Comparison of ENCODE assay signal across 30 cellular contexts in the genomic region with DNA sequence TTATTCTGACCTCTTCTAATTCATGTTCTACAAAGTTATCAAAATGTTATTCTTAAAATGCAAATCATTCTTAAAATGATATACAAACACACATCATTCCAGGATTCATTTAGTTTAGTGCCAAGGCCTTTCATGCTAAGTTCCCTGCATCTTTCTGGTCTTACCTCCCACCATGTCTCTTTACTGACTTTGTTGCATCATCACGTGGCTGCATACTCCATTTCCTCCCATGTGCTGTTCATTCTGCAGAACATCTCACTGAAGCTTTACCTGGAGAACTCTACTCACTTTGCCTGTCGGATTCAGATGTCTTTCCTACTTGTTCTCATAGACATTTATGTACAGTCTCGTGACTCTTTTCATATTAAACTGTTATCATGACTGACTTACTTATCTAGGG.
"Had no signal": no experiment of that assay in that cellular context is flagged by ENCODE, and none has a peak within 500 bp of the region (broad histone marks: within the 10 kb centered on the region; RNA-seq: fewer than 3 reads in every experiment).

No MANE protein-coding gene starts in this region.

- H3K27ac Mint-ChIP-seq: activated CD4-positive, alpha-beta memory T cell treated with anti-CD3 and anti-CD28 coated beads, Interleukin-2, amount 10 ng/mL, durations not matched to agents 7 days and 5 days; activated CD8-positive, alpha-beta memory T cell treated with anti-CD3 and anti-CD28 coated beads, Interleukin-2, amount 10 ng/mL, durations not matched to agents 7 days and 5 days; activated naive CD4-positive, alpha-beta T cell treated with anti-CD3 and anti-CD28 coated beads, Interleukin-2, amount 10 ng/mL, durations not matched to agents 7 days and 5 days; activated naive CD8-positive, alpha-beta T cell; activated naive CD8-positive, alpha-beta T cell treated with anti-CD3 and anti-CD28 coated beads, Interleukin-2, amount 50 U/mL, for 24 hours had no signal

- H3K4me1 ChIP-seq: SJCRH30 had no signal

- H3K4me3 ChIP-seq: SJCRH30, SK-N-MC had no signal

- H3K27ac ChIP-seq: brain microvascular endothelial cell, SJCRH30, SK-N-MC, WERI-Rb-1 had no signal

- H3K4me3 Mint-ChIP-seq: activated CD4-positive, alpha-beta memory T cell treated with anti-CD3 and anti-CD28 coated beads, Interleukin-2, amount 10 ng/mL, durations not matched to agents 7 days and 5 days; activated CD8-positive, alpha-beta memory T cell treated with anti-CD3 and anti-CD28 coated beads, Interleukin-2, amount 10 ng/mL, durations not matched to agents 7 days and 5 days; activated naive CD4-positive, alpha-beta T cell treated with anti-CD3 and anti-CD28 coated beads, Interleukin-2, amount 10 ng/mL, durations not matched to agents 7 days and 5 days; activated naive CD8-positive, alpha-beta T cell; activated naive CD8-positive, alpha-beta T cell treated with anti-CD3 and anti-CD28 coated beads, Interleukin-2, amount 50 U/mL, for 24 hours had no signal

- ATAC-seq: activated CD8-positive, alpha-beta memory T cell treated with anti-CD3 and anti-CD28 coated beads, Interleukin-2, amount 10 ng/mL, durations not matched to agents 7 days and 5 days; activated naive CD8-positive, alpha-beta T cell treated with anti-CD3 and anti-CD28 coated beads, Interleukin-2, amount 50 U/mL, for 24 hours; Panc1 had no signal

- H3K27me3 Mint-ChIP-seq: activated CD4-positive, alpha-beta memory T cell treated with anti-CD3 and anti-CD28 coated beads, Interleukin-2, amount 10 ng/mL, durations not matched to agents 7 days and 5 days; activated CD8-positive, alpha-beta memory T cell treated with anti-CD3 and anti-CD28 coated beads, Interleukin-2, amount 10 ng/mL, durations not matched to agents 7 days and 5 days; activated naive CD4-positive, alpha-beta T cell treated with anti-CD3 and anti-CD28 coated beads, Interleukin-2, amount 10 ng/mL, durations not matched to agents 7 days and 5 days; activated naive CD8-positive, alpha-beta T cell; activated naive CD8-positive, alpha-beta T cell treated with anti-CD3 and anti-CD28 coated beads, Interleukin-2, amount 50 U/mL, for 24 hours had no signal

- H3K4me1 Mint-ChIP-seq: activated CD4-positive, alpha-beta memory T cell treated with anti-CD3 and anti-CD28 coated beads, Interleukin-2, amount 10 ng/mL, durations not matched to agents 7 days and 5 days; activated CD8-positive, alpha-beta memory T cell treated with anti-CD3 and anti-CD28 coated beads, Interleukin-2, amount 10 ng/mL, durations not matched to agents 7 days and 5 days; activated naive CD4-positive, alpha-beta T cell treated with anti-CD3 and anti-CD28 coated beads, Interleukin-2, amount 10 ng/mL, durations not matched to agents 7 days and 5 days had no signal

- H3K27me3 ChIP-seq: brain microvascular endothelial cell, SJCRH30 had no signal

- H3K36me3 ChIP-seq: brain microvascular endothelial cell, SJCRH30, WERI-Rb-1 had no signal

- DNase-seq: activated CD4-positive, alpha-beta memory T cell treated with anti-CD3 and anti-CD28 coated beads, Interleukin-2, amount 10 ng/mL, durations not matched to agents 7 days and 5 days; activated CD4-positive, alpha-beta T cell treated with anti-CD3 and anti-CD28 coated beads for 1 hour; activated CD4-positive, alpha-beta T cell treated with anti-CD3 and anti-CD28 coated beads for 48 hours; activated CD4-positive, CD25-positive, alpha-beta regulatory T cell; activated CD8-positive, alpha-beta memory T cell treated with anti-CD3 and anti-CD28 coated beads for 24 hours; activated CD8-positive, alpha-beta memory T cell treated with anti-CD3 and anti-CD28 coated beads, Interleukin-2, amount 10 ng/mL, durations not matched to agents 7 days and 5 days; activated CD8-positive, alpha-beta memory T cell treated with anti-CD3 and anti-CD28 coated beads, Interleukin-2, amount 50 U/mL, for 48 hours; activated effector memory CD4-positive, alpha-beta T cell treated with Interleukin-2 at 50 U/mL for 16 hours; activated naive CD4-positive, alpha-beta T cell treated with anti-CD3 and anti-CD28 coated beads, Interleukin-2, amount 10 ng/mL, durations not matched to agents 7 days and 5 days; activated naive CD8-positive, alpha-beta T cell treated with anti-CD3 and anti-CD28 coated beads, Interleukin-2, amount 50 U/mL, for 24 hours; activated T-cell treated with anti-CD3 and anti-CD28 coated beads, Interleukin-2, amount 50 U/mL, for 48 hours; anterior cingulate cortex; brain microvascular endothelial cell; central memory CD4-positive, alpha-beta T cell; NCI-H1048; NCI-H1105 treated with DMSO at 0.1 percent for 48 hours; NCI-H1436; NCI-H1694; NCI-H1930; NCI-H2081 treated with DMSO at 0.1 percent for 48 hours; NCI-H226; NCI-H446 treated with DMSO at 0.1 percent for 48 hours; NCI-H524 treated with DMSO at 0.1 percent for 48 hours; SHP77; SJCRH30; T1000; WERI-Rb-1 had no signal
